21 cellular contexts compared by ENCODE assay signal in genomic region chr10:116565533-116565932, GRCh38. TPM values are rescaled to one million over a fixed set of nuclear protein-coding genes. Genes with fewer than 3 reads are reported as not detected.
DNase-seq lines count a peak whose midpoint lies in the region; ATAC-seq, FAIRE-seq and TF ChIP-seq lines count a peak whose summit lies in the region.
"Had no signal": no experiment of that assay in that cellular context is flagged by ENCODE, and none has a peak within 500 bp of the region (broad histone marks: within the 10 kb centered on the region; RNA-seq: fewer than 3 reads in every experiment).

No MANE protein-coding gene starts in this region.

- DNase-seq in A549 (ENCODE audit: low read depth in 1 of 2, low spot score in 1 of 2) (no peak), IMR-90 (no peak), H1 (ENCODE audit: low read depth in 1 of 2, low spot score in 2 of 2) (no peak), kidney glomerular epithelial cell (lab: John Stamatoyannopoulos, UW) (no peak)
- no peak for DNase-seq in naive thymus-derived CD4-positive, alpha-beta T cell
- DNase-seq in CD4-positive, alpha-beta memory T cell, result no peak
- DNase-seq: 8988T; C1 segment of cervical spinal cord; Caco-2; CD8-positive, alpha-beta T cell; DMS79; EL; GDM1; HFFc6 had no signal

- dilution Hi-C loops in IMR-90 (cut with HindIII; ENCODE audit: low sequenced_read_pairs, unreplicated experiment), result no loop called here

- in situ Hi-C loops in IMR-90 (cut with MboI; ENCODE audit: low sequenced_read_pairs), result no loop called here

- no peak overlapping the region for H2BK5ac ChIP-seq in IMR-90 (ENCODE audit: low read depth, low read length, poor library complexity, severe bottlenecking)
- no peak overlapping the region for H2BK5ac ChIP-seq in H1 (ENCODE audit: low read depth, low read length)

- H3K23ac ChIP-seq in IMR-90 (ENCODE audit: low read depth, low read length) (no peak overlapping the region), H1 (ENCODE audit: insufficient read length) (no peak overlapping the region)

- H4K20me1 ChIP-seq in IMR-90 (ENCODE audit: insufficient read depth, low read length), result no peaks in the 10 kb centered on the region
- H4K20me1 ChIP-seq in H1 (replicated peaks in 1 of 2; ENCODE audit: control insufficient read depth in 1 of 2, insufficient read depth in 2 of 2, low read length in 2 of 2), result no peaks in the 10 kb centered on the region

- H3K4me3 ChIP-seq in A549 (no peak overlapping the region), IMR-90 (ENCODE audit: insufficient read depth, low read depth, low read length) (no peak overlapping the region), H1 (ENCODE audit: extremely low read depth in 1 of 4, insufficient read depth in 2 of 4, low read depth in 3 of 4, low read length in 4 of 4) (no peak overlapping the region)
- no peak overlapping the region for H3K4me3 ChIP-seq in naive thymus-derived CD4-positive, alpha-beta T cell (ENCODE audit: low read length)
- H3K4me3 ChIP-seq in CD4-positive, alpha-beta memory T cell (ENCODE audit: low read length in 2 of 2), result no peak overlapping the region
- H3K4me3 ChIP-seq: GM12878, GM23338, HAP-1 had no signal

- H2AFZ ChIP-seq in IMR-90 (replicated peaks; ENCODE audit: low read length, poor library complexity), result no peak overlapping the region
- no peak overlapping the region for H2AFZ ChIP-seq in H1 (ENCODE audit: low read length)
- H2AFZ ChIP-seq: GM23338 had no signal

- H3K9ac ChIP-seq in IMR-90 (ENCODE audit: low read depth, low read length), result no peak overlapping the region
- no peak overlapping the region for H3K9ac ChIP-seq in H1 (replicated peaks in 1 of 4; ENCODE audit: extremely low read depth in 1 of 4, low read depth in 3 of 4, low read length in 3 of 4)

- H3K18ac ChIP-seq in IMR-90 (ENCODE audit: low read depth, low read length) (no peak overlapping the region), H1 (ENCODE audit: extremely low read depth, low read length) (no peak overlapping the region)

- POLR2A ChIA-PET in A549 (lab: Yijun Ruan, JAX), result no interaction called here
- POLR2A ChIA-PET in IMR-90 (lab: Charles Lee; ENCODE audit: unreplicated experiment), result no interaction called here
- POLR2A ChIA-PET in H1 (lab: Charles Lee; ENCODE audit: partially characterized antibody), result no interaction called here
- POLR2A ChIA-PET in naive thymus-derived CD4-positive, alpha-beta T cell (lab: Charles Lee), result no interaction called here
- POLR2A ChIA-PET in CD4-positive, alpha-beta memory T cell (lab: Charles Lee; ENCODE audit: partially characterized antibody), result no interaction called here

- no peaks in the 10 kb centered on the region for H3K4me1 Mint-ChIP-seq in naive thymus-derived CD4-positive, alpha-beta T cell
- no peaks in the 10 kb centered on the region for H3K4me1 Mint-ChIP-seq in CD4-positive, alpha-beta memory T cell
- H3K4me1 Mint-ChIP-seq: GM23338 had no signal

- no TSS peak for BruUV-seq in IMR-90 (replicated peaks; lab: Mats Ljungman, UMichigan)

- no peaks in the 10 kb centered on the region for H3K4me1 ChIP-seq in A549
- H3K4me1 ChIP-seq in IMR-90 (ENCODE audit: control insufficient read depth, insufficient read depth, low read length), result no peaks in the 10 kb centered on the region
- no peaks in the 10 kb centered on the region for H3K4me1 ChIP-seq in H1 (replicated peaks in 1 of 4; ENCODE audit: control insufficient read depth in 3 of 4, insufficient read depth in 4 of 4, low read length in 3 of 4)
- no peaks in the 10 kb centered on the region for H3K4me1 ChIP-seq in naive thymus-derived CD4-positive, alpha-beta T cell (ENCODE audit: control insufficient read depth in 2 of 2, insufficient read depth in 2 of 2, low read length in 2 of 2)
- H3K4me1 ChIP-seq in CD4-positive, alpha-beta memory T cell (ENCODE audit: insufficient read depth, low read length), result no peaks in the 10 kb centered on the region
- H3K4me1 ChIP-seq: Caco-2, HAP-1 had no signal

- H2AK5ac ChIP-seq in IMR-90 (ENCODE audit: low read depth, low read length), result no peak overlapping the region
- no peak overlapping the region for H2AK5ac ChIP-seq in H1 (ENCODE audit: low read depth, low read length)

- H3K56ac ChIP-seq in IMR-90 (ENCODE audit: extremely low read depth, insufficient read depth, low read length) (no peak overlapping the region), H1 (replicated peaks; ENCODE audit: insufficient read length, low read depth, low read length) (no peak overlapping the region)

- H4K8ac ChIP-seq in IMR-90 (ENCODE audit: low read depth in 2 of 2, low read length in 2 of 2), result no peak overlapping the region
- H4K8ac ChIP-seq in H1 (ENCODE audit: extremely low read depth, insufficient read depth, low read length), result no peak overlapping the region

- TF ChIP-seq CTCF in A549 (IDR thresholded peaks at IDR 0.05) (no peak), IMR-90 (conservative IDR thresholded peaks at IDR 0.05; ENCODE audit: low read depth, low read length) (no peak), H1 (IDR thresholded peaks at IDR 0.05; ENCODE audit: control extremely low read depth in 1 of 3, insufficient read depth in 1 of 3, low read depth in 1 of 3, low read length in 3 of 3) (no peak)

- no peaks in the 10 kb centered on the region for H3K79me1 ChIP-seq in IMR-90 (ENCODE audit: low read depth in 1 of 2, low read length in 2 of 2)
- H3K79me1 ChIP-seq in H1 (ENCODE audit: low read depth, low read length), result no peaks in the 10 kb centered on the region

- H2BK15ac ChIP-seq in IMR-90 (ENCODE audit: low read depth, low read length), result no peak overlapping the region
- no peak overlapping the region for H2BK15ac ChIP-seq in H1 (ENCODE audit: low read length)

- peaks cover 2 to 22% (median 11%) of the 10 kb centered on the region in 5 donors for H3K27me3 Mint-ChIP-seq in naive thymus-derived CD4-positive, alpha-beta T cell
- peaks cover 0 to 3% of the 10 kb centered on the region in 2 donors for H3K27me3 Mint-ChIP-seq in CD4-positive, alpha-beta memory T cell

- H2BK120ac ChIP-seq in IMR-90 (ENCODE audit: low read depth, low read length) (no peak overlapping the region), H1 (replicated peaks; ENCODE audit: low read depth, low read length) (no peak overlapping the region)

- no peak for TF ChIP-seq POLR2A in A549 (IDR thresholded peaks at IDR 0.05; ENCODE audit: low read length)
- no peak for TF ChIP-seq POLR2A in IMR-90 (IDR thresholded peaks at IDR 0.05; ENCODE audit: low read depth, low read length)
- no peak for TF ChIP-seq POLR2A in H1 (IDR thresholded peaks at IDR 0.05; ENCODE audit: control extremely low read depth in 1 of 2, low read depth in 2 of 2, low read length in 2 of 2)

- no peaks in the 10 kb centered on the region for H3K9me1 ChIP-seq in IMR-90 (ENCODE audit: insufficient read depth, low read length)

- no peaks in the 10 kb centered on the region for H3K36me3 Mint-ChIP-seq in naive thymus-derived CD4-positive, alpha-beta T cell
- H3K36me3 Mint-ChIP-seq in CD4-positive, alpha-beta memory T cell, result no peaks in the 10 kb centered on the region
- H3K36me3 Mint-ChIP-seq: CD8-positive, alpha-beta T cell had no signal

- 51% methylated on average over 8 of the region's 8 CpGs for WGBS in A549 (ENCODE audit: missing lambda C conversion rate)
- no CpG with 5 or more reads among the region's 8 CpGs for WGBS in IMR-90 (ENCODE audit: extremely low coverage in 2 of 2, insufficient read length in 1 of 2), 2 experiments
- 94% methylated on average over 8 of the region's 8 CpGs; no CpG with 5 or more reads in 1 of the 2 experiments for WGBS in H1 (ENCODE audit: extremely low coverage in 1 of 2, insufficient coverage in 1 of 2, insufficient read length in 1 of 2, insufficient replicate concordance in 2 of 2, low coverage in 1 of 2, low lambda C conversion rate in 2 of 2, missing lambda C conversion rate in 1 of 2), 2 experiments

- H3K36me3 ChIP-seq in IMR-90 (ENCODE audit: control insufficient read depth, insufficient read depth, low read length), result no peaks in the 10 kb centered on the region
- H3K36me3 ChIP-seq in H1 (ENCODE audit: control insufficient read depth in 2 of 4, insufficient read depth in 4 of 4, low read length in 3 of 4), result no peaks in the 10 kb centered on the region
- no peaks in the 10 kb centered on the region for H3K36me3 ChIP-seq in naive thymus-derived CD4-positive, alpha-beta T cell (ENCODE audit: control insufficient read depth in 2 of 3, insufficient read depth in 3 of 3, low read length in 3 of 3)
- no peaks in the 10 kb centered on the region for H3K36me3 ChIP-seq in CD4-positive, alpha-beta memory T cell (ENCODE audit: insufficient read depth, low read length)
- H3K36me3 ChIP-seq: HAP-1 had no signal

- TF ChIP-seq RAD21 in A549 (conservative IDR thresholded peaks at IDR 0.05 in 1 of 2, IDR thresholded peaks at IDR 0.05 in 1 of 2) (no peak), IMR-90 (IDR thresholded peaks at IDR 0.05; ENCODE audit: low read length) (no peak), H1 (IDR thresholded peaks at IDR 0.05 in 1 of 2, conservative IDR thresholded peaks at IDR 0.05 in 1 of 2; ENCODE audit: low read depth in 2 of 2, low read length in 2 of 2) (no peak)

- no peaks in the 10 kb centered on the region for H3K27me3 ChIP-seq in IMR-90 (ENCODE audit: control insufficient read depth, insufficient read depth, low read length)
- H3K27me3 ChIP-seq in H1 (replicated peaks in 1 of 4; ENCODE audit: control insufficient read depth in 3 of 4, extremely low read depth in 1 of 4, insufficient read depth in 3 of 4, low read length in 3 of 4), result no peaks in the 10 kb centered on the region
- H3K27me3 ChIP-seq in naive thymus-derived CD4-positive, alpha-beta T cell (ENCODE audit: control insufficient read depth in 2 of 2, insufficient read depth in 2 of 2, low read length in 2 of 2), result no peaks in the 10 kb centered on the region
- H3K27me3 ChIP-seq in CD4-positive, alpha-beta memory T cell (ENCODE audit: insufficient read depth, low read length), result no peaks in the 10 kb centered on the region

- H3K27ac ChIP-seq in A549 (no peak overlapping the region), IMR-90 (ENCODE audit: insufficient read depth, low read length) (no peak overlapping the region), H1 (ENCODE audit: low read depth, low read length) (no peak overlapping the region)
- no peak overlapping the region for H3K27ac ChIP-seq in naive thymus-derived CD4-positive, alpha-beta T cell (ENCODE audit: low read depth, low read length)
- H3K27ac ChIP-seq in CD4-positive, alpha-beta memory T cell (ENCODE audit: low read depth, low read length), result no peak overlapping the region

- ATAC-seq in A549 (no peak), IMR-90 (ENCODE audit: low read depth) (no peak)
- no peak for ATAC-seq in naive thymus-derived CD4-positive, alpha-beta T cell
- ATAC-seq: CD8-positive, alpha-beta T cell; GM12878; GM23338 had no signal

- H3K9me3 ChIP-seq in A549 (no peaks in the 10 kb centered on the region), IMR-90 (ENCODE audit: control insufficient read depth, insufficient read depth, low read length) (no peaks in the 10 kb centered on the region), H1 (ENCODE audit: insufficient read depth in 2 of 2, low read depth in 1 of 2, low read length in 1 of 2) (no peaks in the 10 kb centered on the region)
- no peaks in the 10 kb centered on the region for H3K9me3 ChIP-seq in naive thymus-derived CD4-positive, alpha-beta T cell (ENCODE audit: control insufficient read depth in 2 of 3, low read length in 3 of 3)
- no peaks in the 10 kb centered on the region for H3K9me3 ChIP-seq in CD4-positive, alpha-beta memory T cell (ENCODE audit: control insufficient read depth in 1 of 2, low read length in 2 of 2)
- H3K9me3 ChIP-seq: Caco-2, HAP-1 had no signal

- no peak overlapping the region for H2AK9ac ChIP-seq in IMR-90 (replicated peaks; ENCODE audit: low read depth, low read length, poor library complexity)

- H3K14ac ChIP-seq in IMR-90 (replicated peaks; ENCODE audit: low read depth, low read length) (no peak overlapping the region), H1 (ENCODE audit: insufficient read length) (no peak overlapping the region)

- no peak overlapping the region for H2BK12ac ChIP-seq in H1 (ENCODE audit: low read depth, low read length)

- no peak overlapping the region for H3K4ac ChIP-seq in IMR-90 (ENCODE audit: low read depth, low read length)
- no peak overlapping the region for H3K4ac ChIP-seq in H1 (replicated peaks; ENCODE audit: insufficient read length, low read depth, low read length)

- no peak overlapping the region for H4K5ac ChIP-seq in IMR-90 (ENCODE audit: low read depth, low read length)
- H4K5ac ChIP-seq in H1 (ENCODE audit: insufficient read length, low read depth, low read length), result no peak overlapping the region

- TF ChIP-seq EP300 in A549 (IDR thresholded peaks at IDR 0.05), result no peak
- no peak for TF ChIP-seq EP300 in H1 (IDR thresholded peaks at IDR 0.05; ENCODE audit: borderline replicate concordance in 1 of 2, low read depth in 2 of 2, low read length in 2 of 2)

- FAIRE-seq in A549 (lab: Jason Lieb, UNC) (no peak), H1 (lab: Jason Lieb, UNC) (no peak)
- FAIRE-seq: GM12878, GM19239, H54 had no signal

- H3K4me2 ChIP-seq in A549, result no peak overlapping the region
- no peak overlapping the region for H3K4me2 ChIP-seq in IMR-90 (ENCODE audit: low read depth, low read length)
- H3K4me2 ChIP-seq in H1 (ENCODE audit: insufficient read depth in 1 of 2, low read depth in 2 of 2, low read length in 2 of 2), result no peak overlapping the region
- H3K4me2 ChIP-seq: GM23338 had no signal

- intact Hi-C loops in IMR-90 (cut with micrococcal nuclease), result no loop called here
- intact Hi-C loops in naive thymus-derived CD4-positive, alpha-beta T cell (cut with micrococcal nuclease), result no loop called here
- intact Hi-C loops in CD4-positive, alpha-beta memory T cell (cut with micrococcal nuclease), result no loop called here

- H3K4me3 Mint-ChIP-seq in naive thymus-derived CD4-positive, alpha-beta T cell, result no peak overlapping the region
- no peak overlapping the region for H3K4me3 Mint-ChIP-seq in CD4-positive, alpha-beta memory T cell
- H3K4me3 Mint-ChIP-seq: CD8-positive, alpha-beta T cell; GM23338; HFFc6 had no signal

- no peaks in the 10 kb centered on the region for H3K79me2 ChIP-seq in H1 (ENCODE audit: control insufficient read depth in 1 of 2, insufficient read depth in 2 of 2, low read length in 2 of 2)

- CTCF ChIA-PET in A549 (lab: Yijun Ruan, JAX) (no interaction called here), IMR-90 (lab: Yijun Ruan, JAX) (no interaction called here), H1 (lab: Charles Lee; ENCODE audit: partially characterized antibody) (no interaction called here)
- CTCF ChIA-PET in naive thymus-derived CD4-positive, alpha-beta T cell (lab: Charles Lee), result no interaction called here
- CTCF ChIA-PET in CD4-positive, alpha-beta memory T cell (lab: Charles Lee; ENCODE audit: partially characterized antibody), result interaction anchor here (0.8 kb wide), 1 partner anchor 14 kb away, joined by 3 read pairs; no protein-coding TSS in a partner anchor

- H2BK20ac ChIP-seq in IMR-90 (ENCODE audit: low read depth, low read length) (no peak overlapping the region), H1 (ENCODE audit: low read length) (no peak overlapping the region)

- H3K23me2 ChIP-seq in H1 (ENCODE audit: low read depth, low read length), result no peaks in the 10 kb centered on the region; the same call in 1 of the 2 replicates

- no peak overlapping the region for H4K91ac ChIP-seq in IMR-90 (ENCODE audit: insufficient read depth, low read depth, low read length)
- no peak overlapping the region for H4K91ac ChIP-seq in H1 (replicated peaks; ENCODE audit: insufficient read length, low read length)

- H3K27ac Mint-ChIP-seq in naive thymus-derived CD4-positive, alpha-beta T cell, result no peak overlapping the region
- H3K27ac Mint-ChIP-seq in CD4-positive, alpha-beta memory T cell, result no peak overlapping the region
- H3K27ac Mint-ChIP-seq: CD8-positive, alpha-beta T cell; GM23338; HFFc6 had no signal

- H3K9me3 Mint-ChIP-seq in naive thymus-derived CD4-positive, alpha-beta T cell, result peaks cover 0 to 6% (median 0%) of the 10 kb centered on the region in 11 donors
- H3K9me3 Mint-ChIP-seq in CD4-positive, alpha-beta memory T cell, result peaks cover 0 to 8% (median 0%) of the 10 kb centered on the region in 8 donors
- H3K9me3 Mint-ChIP-seq: CD8-positive, alpha-beta T cell; GM23338 had no signal

RNA-seq across cellular contexts. Expression of gene PNLIP, which starts 19.8 kb away (rescaled TPM):
- polyA plus RNA-seq in A549 (2011; rRNA removed), result not detected in 2 replicates
- polyA plus RNA-seq in A549 (2012; cell fraction: cytosol; rRNA removed), result not detected in 2 replicates
- polyA plus RNA-seq in A549 (2012; cell fraction: nucleus; rRNA removed), result not detected in 2 replicates
- polyA plus RNA-seq in A549 (2017; fragmentation: RNase III; extraction: RNeasy Plus Mini Kit Qiagen cat#74134 plus additional on column Dnase treatment), result not detected in 3 replicates
- polyA minus RNA-seq in A549 (2011; rRNA and poly(A)+ RNA removed), result not detected in 2 replicates
- not detected in 2 replicates for total RNA-seq in IMR-90 (2012; rRNA removed)
- polyA plus RNA-seq in IMR-90 (2012; rRNA removed), result not detected in 2 replicates
- not detected in 2 replicates for polyA plus RNA-seq in IMR-90 (2012; cell fraction: cytosol; rRNA removed)
- polyA plus RNA-seq in IMR-90 (2012; cell fraction: nucleus; rRNA removed; ENCODE audit: low replicate concordance), result not detected in 2 replicates
- total RNA-seq in H1 (2021; fragmentation: NEBNext Ultra II Directional; extraction: Animal tissue kit (Norgen Biotek cat#: 25700)), result not detected in 2 replicates
- not detected in 2 replicates for polyA plus RNA-seq in H1 (2011; rRNA removed)
- not detected for polyA plus RNA-seq in H1 (2011; cell fraction: cytosol; rRNA removed)
- polyA plus RNA-seq in H1 (2011; cell fraction: nucleus; rRNA removed), result not detected
- not detected in 4 replicates for polyA plus RNA-seq in H1 (2012, experiment 1 of 2)
- not detected for polyA plus RNA-seq in H1 (2012, experiment 2 of 2)
- not detected for polyA plus RNA-seq in H1 (2013, experiment 1 of 2)
- polyA plus RNA-seq in H1 (2013, experiment 2 of 2), result not detected
- polyA minus RNA-seq in H1 (2011; rRNA and poly(A)+ RNA removed), result not detected in 2 replicates
- polyA minus RNA-seq in H1 (2011; cell fraction: cytosol; rRNA and poly(A)+ RNA removed), result not detected
- not detected for polyA minus RNA-seq in H1 (2011; cell fraction: nucleus; rRNA and poly(A)+ RNA removed)
- total RNA-seq in naive thymus-derived CD4-positive, alpha-beta T cell, result not detected
- polyA plus RNA-seq in naive thymus-derived CD4-positive, alpha-beta T cell, result not detected
- not detected for total RNA-seq in CD4-positive, alpha-beta memory T cell
- not detected for polyA plus RNA-seq in CD4-positive, alpha-beta memory T cell
- total RNA-seq: A673; Caco-2; CD8-positive, alpha-beta T cell; GM23338; HFFc6 had no signal
- polyA plus RNA-seq: BJ, GM12878, GM23338 had no signal

RNA-seq across cellular contexts. Expression of gene PNLIPRP1, which starts 25.2 kb away (rescaled TPM):
- polyA plus RNA-seq in A549 (2011; rRNA removed), result not detected in 2 replicates
- not detected in 2 replicates for polyA plus RNA-seq in A549 (2012; cell fraction: cytosol; rRNA removed)
- polyA plus RNA-seq in A549 (2012; cell fraction: nucleus; rRNA removed), result not detected in 2 replicates
- polyA plus RNA-seq in A549 (2017; fragmentation: RNase III; extraction: RNeasy Plus Mini Kit Qiagen cat#74134 plus additional on column Dnase treatment), result not detected in 3 replicates
- not detected in 2 replicates for polyA minus RNA-seq in A549 (2011; rRNA and poly(A)+ RNA removed)
- not detected in 2 replicates for total RNA-seq in IMR-90 (2012; rRNA removed)
- polyA plus RNA-seq in IMR-90 (2012; rRNA removed), result not detected in 2 replicates
- polyA plus RNA-seq in IMR-90 (2012; cell fraction: cytosol; rRNA removed), result not detected in 2 replicates
- not detected in 2 replicates for polyA plus RNA-seq in IMR-90 (2012; cell fraction: nucleus; rRNA removed; ENCODE audit: low replicate concordance)
- total RNA-seq in H1 (2021; fragmentation: NEBNext Ultra II Directional; extraction: Animal tissue kit (Norgen Biotek cat#: 25700)), result not detected in 2 replicates
- not detected in 2 replicates for polyA plus RNA-seq in H1 (2011; rRNA removed)
- polyA plus RNA-seq in H1 (2011; cell fraction: cytosol; rRNA removed), result not detected
- polyA plus RNA-seq in H1 (2011; cell fraction: nucleus; rRNA removed), result not detected
- polyA plus RNA-seq in H1 (2012, experiment 1 of 2), result not detected in 4 replicates
- not detected for polyA plus RNA-seq in H1 (2012, experiment 2 of 2)
- polyA plus RNA-seq in H1 (2013, experiment 1 of 2), result not detected
- not detected for polyA plus RNA-seq in H1 (2013, experiment 2 of 2)
- polyA minus RNA-seq in H1 (2011; rRNA and poly(A)+ RNA removed), result not detected in 2 replicates
- not detected for polyA minus RNA-seq in H1 (2011; cell fraction: cytosol; rRNA and poly(A)+ RNA removed)
- not detected for polyA minus RNA-seq in H1 (2011; cell fraction: nucleus; rRNA and poly(A)+ RNA removed)
- not detected for total RNA-seq in naive thymus-derived CD4-positive, alpha-beta T cell
- not detected for polyA plus RNA-seq in naive thymus-derived CD4-positive, alpha-beta T cell
- not detected for total RNA-seq in CD4-positive, alpha-beta memory T cell
- not detected for polyA plus RNA-seq in CD4-positive, alpha-beta memory T cell
- total RNA-seq: A673; Caco-2; CD8-positive, alpha-beta T cell; GM23338; HFFc6 had no signal
- polyA plus RNA-seq: BJ, GM12878 had no signal

RNA-seq across cellular contexts. Expression of gene PNLIPRP2, which starts 55.2 kb away (rescaled TPM):
- polyA plus RNA-seq in A549 (2011; rRNA removed) (not detected in 2 replicates), A549 (2017; fragmentation: RNase III; extraction: RNeasy Plus Mini Kit Qiagen cat#74134 plus additional on column Dnase treatment) (0.09 to 0.10 TPM in 2 of 3 replicates, not detected in the other), IMR-90 (2012; rRNA removed) (not detected in 2 replicates), H1 (2011; rRNA removed) (0.11 and 0.13 TPM in 2 replicates)
- polyA plus RNA-seq in A549 (2012; cell fraction: cytosol; rRNA removed), result not detected in 2 replicates
- not detected in 2 replicates for polyA plus RNA-seq in A549 (2012; cell fraction: nucleus; rRNA removed)
- polyA minus RNA-seq in A549 (2011; rRNA and poly(A)+ RNA removed), result not detected in 2 replicates
- not detected in 2 replicates for total RNA-seq in IMR-90 (2012; rRNA removed)
- not detected in 2 replicates for polyA plus RNA-seq in IMR-90 (2012; cell fraction: cytosol; rRNA removed)
- not detected in 2 replicates for polyA plus RNA-seq in IMR-90 (2012; cell fraction: nucleus; rRNA removed; ENCODE audit: low replicate concordance)
- total RNA-seq in H1 (2021; fragmentation: NEBNext Ultra II Directional; extraction: Animal tissue kit (Norgen Biotek cat#: 25700)), result 0.21 TPM in 1 of 2 replicates, not detected in the other
- 0.10 TPM for polyA plus RNA-seq in H1 (2011; cell fraction: cytosol; rRNA removed)
- polyA plus RNA-seq in H1 (2011; cell fraction: nucleus; rRNA removed), result not detected
- 0.32 to 0.98 TPM (median 0.61 TPM) in 3 of 4 replicates, not detected in the other for polyA plus RNA-seq in H1 (2012, experiment 1 of 2)
- polyA plus RNA-seq in H1 (2012, experiment 2 of 2), result 0.20 TPM
- 0.22 TPM for polyA plus RNA-seq in H1 (2013, experiment 1 of 2)
- 0.26 TPM for polyA plus RNA-seq in H1 (2013, experiment 2 of 2)
- not detected in 2 replicates for polyA minus RNA-seq in H1 (2011; rRNA and poly(A)+ RNA removed)
- not detected for polyA minus RNA-seq in H1 (2011; cell fraction: cytosol; rRNA and poly(A)+ RNA removed)
- polyA minus RNA-seq in H1 (2011; cell fraction: nucleus; rRNA and poly(A)+ RNA removed), result not detected
- not detected for total RNA-seq in naive thymus-derived CD4-positive, alpha-beta T cell
- not detected for polyA plus RNA-seq in naive thymus-derived CD4-positive, alpha-beta T cell
- not detected for total RNA-seq in CD4-positive, alpha-beta memory T cell
- not detected for polyA plus RNA-seq in CD4-positive, alpha-beta memory T cell
- total RNA-seq: A673; CD8-positive, alpha-beta T cell; GM23338; HFFc6 had no signal
- polyA plus RNA-seq: BJ, GM12878 had no signal

Comparison
In these comparisons a context has a peak if more than half of its experiments do, and no peak if none do; other contexts are left out.
1. Of the 18 proteins assayed by ChIP-seq in both H1 and A549: peak only in H1: none; only in A549: none; in both: MAFK; in neither: 17.